In genomic region chr2:143029141-143029540, GRCh38 we compare ENCODE assay signal across 23 cellular contexts.
A peak's percentile ranks its signal among the peaks of the same experiment; 100 is the strongest.
DNase-seq lines count a peak whose midpoint lies in the region; ATAC-seq and TF ChIP-seq lines count a peak whose summit lies in the region.
"Had no signal": no experiment of that assay in that cellular context is flagged by ENCODE, and none has a peak within 500 bp of the region (broad histone marks: within the 10 kb centered on the region; RNA-seq: fewer than 3 reads in every experiment).

No MANE protein-coding gene starts in this region.

- no peaks in the 10 kb centered on the region for H3K4me1 ChIP-seq in foreskin keratinocyte
- H3K4me1 ChIP-seq: SJSA1 had no signal

- H3K4me3 ChIP-seq in choroid plexus epithelial cell (ENCODE audit: low read depth, low read length), result no peak overlapping the region
- H3K4me3 ChIP-seq: GM12878, GM23248, PC-9, SJSA1 had no signal

- ATAC-seq in foreskin keratinocyte (peak; percentile 35), HG02973 (IDR thresholded peaks at IDR 0.05; ENCODE audit: unreplicated experiment) (no peak), GM19467 (IDR thresholded peaks at IDR 0.05; ENCODE audit: unreplicated experiment) (no peak), HG03442 (IDR thresholded peaks at IDR 0.05; ENCODE audit: unreplicated experiment) (no peak)
- ATAC-seq: CD8-positive, alpha-beta T cell; GM12878; HCT116 had no signal

- TF ChIP-seq CTCF in choroid plexus epithelial cell (conservative IDR thresholded peaks at IDR 0.05; ENCODE audit: low read depth, low read length) (no peak), foreskin keratinocyte (conservative IDR thresholded peaks at IDR 0.05) (no peak)

- H3K27me3 ChIP-seq in foreskin keratinocyte, result peaks cover 15% of the 10 kb centered on the region
- H3K27me3 ChIP-seq: SJSA1 had no signal

- no peak overlapping the region for H3K27ac ChIP-seq in foreskin keratinocyte
- H3K27ac ChIP-seq: GM23248, PC-9, SJSA1 had no signal

- DNase-seq in Daoy (ENCODE audit: low read depth) (peak; percentile 42), M059J (ENCODE audit: low read depth) (peak; percentile 67), choroid plexus epithelial cell (ENCODE audit: low read depth) (peak; percentile 6), foreskin keratinocyte (peak in 1 of 2 donors; percentile 47), NCI-H526 treated with DMSO at 0.1 percent for 48 hours (lab: John Stamatoyannopoulos, UW) (no peak)
- DNase-seq: CD8-positive, alpha-beta T cell; DMS79; GM23248; KG1; MM.1S; NCI-H1105; NCI-H1694 treated with DMSO at 0.1 percent for 48 hours; NCI-H2107; NCI-H446; NCI-H748 treated with DMSO at 0.1 percent for 48 hours; PC-9; SW 1271 had no signal
